13 cellular contexts compared by ENCODE assay signal in the genomic region with DNA sequence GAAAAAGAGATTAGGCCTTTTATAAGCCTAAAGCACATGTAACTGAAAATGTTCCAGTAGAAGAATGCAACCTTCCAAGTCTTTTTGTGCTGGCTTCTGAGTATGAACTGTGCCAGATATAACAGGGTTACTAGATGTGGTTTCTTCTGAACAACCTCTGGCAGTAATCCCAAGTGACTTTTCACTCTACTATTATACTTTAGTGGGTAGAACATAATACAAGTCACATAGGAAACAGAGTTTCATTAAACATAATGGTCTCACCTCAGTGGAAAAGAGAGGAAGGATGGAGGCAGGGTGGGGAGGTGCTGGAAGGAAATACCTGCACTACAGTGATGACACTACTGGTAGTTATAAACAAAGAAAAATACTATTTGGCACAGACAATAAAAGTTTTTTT.
DNase-seq lines count a peak whose midpoint lies in the region; ATAC-seq and TF ChIP-seq lines count a peak whose summit lies in the region.
"Had no signal": no experiment of that assay in that cellular context is flagged by ENCODE, and none has a peak within 500 bp of the region (broad histone marks: within the 10 kb centered on the region; RNA-seq: fewer than 3 reads in every experiment).

No MANE protein-coding gene starts in this region.

- TF ChIP-seq CTCF in SK-N-SH (IDR thresholded peaks at IDR 0.05) (no peak), fibroblast of villous mesenchyme (IDR thresholded peaks at IDR 0.05; ENCODE audit: insufficient read depth, low read depth, low read length) (no peak)

- TF ChIP-seq RAD21 in SK-N-SH (IDR thresholded peaks at IDR 0.05; ENCODE audit: low read length): no peak

- CTCF ChIA-PET in SK-N-SH (lab: Yijun Ruan, JAX): interaction anchor here (1.4 kb wide), 1 partner anchor 10 kb away, joined by 4 read pairs; no protein-coding TSS in a partner anchor

- H3K9me2 ChIP-seq in SK-N-SH: no peaks in the 10 kb centered on the region

- no peak for DNase-seq in SK-N-SH
- DNase-seq in amniotic epithelial cell (ENCODE audit: low read depth): peak; percentile 35
- peak; percentile 12 for DNase-seq in fibroblast of villous mesenchyme (ENCODE audit: low read depth)
- DNase-seq in smooth muscle cell of the brain vasculature (ENCODE audit: low read depth, low spot score): peak; percentile 23
- DNase-seq in NCI-H2081 (lab: John Stamatoyannopoulos, UW): no peak
- DNase-seq: 8988T, NCI-H2081 treated with DMSO at 0.1 percent for 48 hours had no signal

- H3K27ac ChIP-seq in SK-N-SH (ENCODE audit: low read depth in 2 of 2, low read length in 1 of 2): peak overlapping the region in 1 of 2 experiments; percentile 41; a peak in 1 of 4 replicates
- H3K27ac ChIP-seq: RWPE1 had no signal

- H3K4me1 ChIP-seq in SK-N-SH (ENCODE audit: control insufficient read depth in 1 of 2, insufficient read depth in 2 of 2, low read depth in 1 of 2, low read length in 1 of 2): peaks cover 0 to 9% of the 10 kb centered on the region in 2 experiments; a peak in 1 of 4 replicates

- no peaks in the 10 kb centered on the region for H3K27me3 ChIP-seq in SK-N-SH (ENCODE audit: insufficient read depth)

- no peaks in the 10 kb centered on the region for H3K79me2 ChIP-seq in SK-N-SH (ENCODE audit: insufficient read depth)

- POLR2A ChIA-PET in SK-N-SH (lab: Yijun Ruan, JAX): no interaction called here

- peaks cover 11% of the 10 kb centered on the region for H3F3A ChIP-seq in SK-N-SH (replicated peaks; ENCODE audit: insufficient read depth)

- H3K9ac ChIP-seq in SK-N-SH: no peak overlapping the region

- no peak overlapping the region for H3K4me2 ChIP-seq in SK-N-SH

- peaks cover 0 to 3% of the 10 kb centered on the region in 2 experiments for H3K36me3 ChIP-seq in SK-N-SH (replicated peaks in 1 of 2; ENCODE audit: control insufficient read depth in 1 of 2, insufficient read depth in 2 of 2, low read length in 1 of 2)

- no peak overlapping the region for H3K4me3 ChIP-seq in SK-N-SH (ENCODE audit: low read depth in 2 of 2, low read length in 1 of 2)
- no peak overlapping the region for H3K4me3 ChIP-seq in fibroblast of villous mesenchyme (ENCODE audit: low read depth, low read length)

- H3K9me3 ChIP-seq in SK-N-SH: no peaks in the 10 kb centered on the region

- peaks cover 14% of the 10 kb centered on the region; the same call in 1 of the 2 replicates for H4K20me1 ChIP-seq in SK-N-SH (ENCODE audit: insufficient read depth)

- TF ChIP-seq EP300 in SK-N-SH (IDR thresholded peaks at IDR 0.05; ENCODE audit: borderline replicate concordance in 1 of 2, low read depth in 1 of 2, low read length in 1 of 2): no peak

- H2AFZ ChIP-seq in SK-N-SH (ENCODE audit: low read depth): no peak overlapping the region

- ATAC-seq in SK-N-SH treated with all-trans-retinoic acid at 6 μM for 48 hours (peak; percentile 51), HG02884 (IDR thresholded peaks at IDR 0.05; ENCODE audit: unreplicated experiment) (no peak)
- no peak for ATAC-seq in activated CD4-positive, CD25-positive, alpha-beta regulatory T cell treated with anti-CD3 and anti-CD28 coated beads, Interleukin-2, amount 50 U/mL, for 24 hours
- ATAC-seq: activated CD4-positive, alpha-beta T cell treated with anti-CD3 and anti-CD28 coated beads for 36 hours; activated naive CD4-positive, alpha-beta T cell treated with anti-CD3 and anti-CD28 coated beads, Interleukin-2, amount 50 U/mL, for 72 hours had no signal

TF ChIP-seq in SK-N-SH treated with all-trans-retinoic acid at 6 μM for 48 hours, 23 proteins besides CTCF, POLR2A, EP300 and RAD21 (continues in another document):
- TF ChIP-seq ZFP3 (CRISPR knock-in tag; IDR thresholded peaks at IDR 0.05) (no peak), ARNTL (CRISPR knock-in tag; IDR thresholded peaks at IDR 0.05; ENCODE audit: borderline replicate concordance, low read depth) (no peak), RARB (CRISPR knock-in tag; IDR thresholded peaks at IDR 0.05) (no peak), TCF4 (CRISPR knock-in tag; IDR thresholded peaks at IDR 0.05; ENCODE audit: borderline replicate concordance) (no peak), PPARA (CRISPR knock-in tag; IDR thresholded peaks at IDR 0.05; ENCODE audit: borderline replicate concordance) (no peak), OSR1 (CRISPR knock-in tag; IDR thresholded peaks at IDR 0.05) (no peak), ZC3H10 (CRISPR knock-in tag; IDR thresholded peaks at IDR 0.05) (no peak), ESRRG (CRISPR knock-in tag; IDR thresholded peaks at IDR 0.05) (no peak), ZNF565 (CRISPR knock-in tag; conservative IDR thresholded peaks at IDR 0.05; ENCODE audit: low read depth) (no peak), ISL1 (CRISPR knock-in tag; IDR thresholded peaks at IDR 0.05) (no peak), BACH2 (CRISPR knock-in tag; IDR thresholded peaks at IDR 0.05; ENCODE audit: borderline replicate concordance) (no peak), GLIS3 (CRISPR knock-in tag; IDR thresholded peaks at IDR 0.05) (no peak)
- TF ChIP-seq, protein P1, sequence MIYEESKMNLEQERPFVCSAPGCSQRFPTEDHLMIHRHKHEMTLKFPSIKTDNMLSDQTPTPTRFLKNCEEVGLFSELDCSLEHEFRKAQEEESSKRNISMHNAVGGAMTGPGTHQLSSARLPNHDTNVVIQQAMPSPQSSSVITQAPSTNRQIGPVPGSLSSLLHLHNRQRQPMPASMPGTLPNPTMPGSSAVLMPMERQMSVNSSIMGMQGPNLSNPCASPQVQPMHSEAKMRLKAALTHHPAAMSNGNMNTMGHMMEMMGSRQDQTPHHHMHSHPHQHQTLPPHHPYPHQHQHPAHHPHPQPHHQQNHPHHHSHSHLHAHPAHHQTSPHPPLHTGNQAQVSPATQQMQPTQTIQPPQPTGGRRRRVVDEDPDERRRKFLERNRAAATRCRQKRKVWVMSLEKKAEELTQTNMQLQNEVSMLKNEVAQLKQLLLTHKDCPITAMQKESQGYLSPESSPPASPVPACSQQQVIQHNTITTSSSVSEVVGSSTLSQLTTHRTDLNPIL (CRISPR knock-in tag; IDR thresholded peaks at IDR 0.05; ENCODE audit: low read depth): no peak

TF ChIP-seq in SK-N-SH, 30 proteins besides CTCF, POLR2A, EP300 and RAD21:
- TF ChIP-seq FOXM1 (IDR thresholded peaks at IDR 0.05; ENCODE audit: low read depth) (no peak), TEAD4 (IDR thresholded peaks at IDR 0.05; ENCODE audit: borderline replicate concordance, insufficient read depth) (no peak)

Comparison
In these comparisons a context has a peak if more than half of its experiments do, and no peak if none do; other contexts are left out.
1. DNase-seq: peak in amniotic epithelial cell (single experiment), fibroblast of villous mesenchyme (single experiment) and smooth muscle cell of the brain vasculature (single experiment); none in SK-N-SH (single experiment) and NCI-H2081 (0 of 2).